In the genomic region with DNA sequence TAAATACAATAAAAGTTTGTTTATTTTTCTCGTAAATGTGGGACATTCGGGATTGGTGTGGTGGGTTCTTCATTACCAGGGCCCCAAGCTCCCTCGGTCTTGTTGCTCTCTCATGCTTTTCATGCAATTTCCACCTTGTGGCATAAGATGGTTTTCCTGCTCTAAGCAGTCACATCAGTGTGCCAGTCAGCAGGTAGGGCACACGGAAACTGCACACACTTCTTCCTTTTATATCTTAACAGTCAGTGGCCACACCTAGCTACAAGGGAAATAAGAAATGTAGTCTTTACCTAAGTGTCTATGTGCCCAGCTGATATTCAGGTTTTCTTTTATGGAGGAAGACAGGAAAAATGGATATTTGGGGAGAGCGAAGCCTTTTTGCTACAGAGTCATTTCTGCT, we compare ENCODE assay signal across 30 cellular contexts.
"Had no signal": no experiment of that assay in that cellular context is flagged by ENCODE, and none has a peak within 500 bp of the region (broad histone marks: within the 10 kb centered on the region; RNA-seq: fewer than 3 reads in every experiment).

No MANE protein-coding gene starts in this region.

- DNase-seq: activated CD4-positive, alpha-beta T cell treated with anti-CD3 and anti-CD28 coated beads for 1 hour; activated CD4-positive, alpha-beta T cell treated with anti-CD3 and anti-CD28 coated beads for 48 hours; activated CD4-positive, alpha-beta T cell treated with anti-CD3 and anti-CD28 coated beads, Interleukin-2, amount 50 U/mL, for 1 hour; activated CD4-positive, alpha-beta T cell treated with anti-CD3 and anti-CD28 coated beads, Interleukin-2, amount 50 U/mL, for 48 hours; activated CD8-positive, alpha-beta memory T cell treated with anti-CD3 and anti-CD28 coated beads for 24 hours; activated CD8-positive, alpha-beta T cell treated with anti-CD3 and anti-CD28 coated beads for 36 hours; activated effector memory CD4-positive, alpha-beta T cell treated with Interleukin-2 at 50 U/mL for 16 hours; activated gamma-delta T cell treated with Interleukin-2 at 50 U/mL for 16 hours; activated naive CD4-positive, alpha-beta T cell treated with Interleukin-2 at 50 U/mL for 16 hours; activated naive CD8-positive, alpha-beta T cell treated with anti-CD3 and anti-CD28 coated beads, Interleukin-2, amount 10 ng/mL, durations not matched to agents 7 days and 5 days; activated T-cell treated with anti-CD3 and anti-CD28 coated beads, Interleukin-2, amount 50 U/mL, for 4 hours; central memory CD4-positive, alpha-beta T cell; effector CD8-positive, alpha-beta T cell; esophagus squamous epithelium; foreskin melanocyte; heart right ventricle; T-helper 1 cell; T-helper 2 cell had no signal

- H3K9me3 ChIP-seq: ascending aorta, breast epithelium, esophagus squamous epithelium, gastroesophageal sphincter, heart right ventricle had no signal

- H3K9me3 Mint-ChIP-seq: activated CD8-positive, alpha-beta T cell treated with anti-CD3 and anti-CD28 coated beads for 36 hours; activated naive CD4-positive, alpha-beta T cell treated with anti-CD3 and anti-CD28 coated beads, Interleukin-2, amount 50 U/mL, for 72 hours; activated naive CD8-positive, alpha-beta T cell treated with anti-CD3 and anti-CD28 coated beads, Interleukin-2, amount 10 ng/mL, durations not matched to agents 7 days and 5 days; activated T-cell treated with anti-CD3 and anti-CD28 coated beads, Interleukin-2, amount 50 U/mL, for 4 hours; activated T-helper 17 cell treated with anti-CD3 and anti-CD28 coated beads, Interleukin-2, amount 50 U/mL, for 72 hours; brain; WTC11 had no signal

- H3K27me3 ChIP-seq: ascending aorta, breast epithelium, cardiac muscle cell, esophagus squamous epithelium, gastroesophageal sphincter, heart right ventricle had no signal

- H3K4me1 Mint-ChIP-seq: WTC11 had no signal

- H3K27ac ChIP-seq: ascending aorta, breast epithelium, cardiac muscle cell, epithelial cell of prostate, esophagus squamous epithelium, gastroesophageal sphincter, heart right ventricle, VCaP had no signal

- H3K27me3 Mint-ChIP-seq: activated CD8-positive, alpha-beta T cell treated with anti-CD3 and anti-CD28 coated beads for 36 hours; activated naive CD8-positive, alpha-beta T cell treated with anti-CD3 and anti-CD28 coated beads, Interleukin-2, amount 10 ng/mL, durations not matched to agents 7 days and 5 days; activated T-helper 17 cell treated with anti-CD3 and anti-CD28 coated beads, Interleukin-2, amount 50 U/mL, for 72 hours; brain had no signal

- FAIRE-seq: endometrium, endothelial cell of umbilical vein had no signal

- H3K27ac Mint-ChIP-seq: brain, WTC11 had no signal

- H3K4me3 Mint-ChIP-seq: activated CD8-positive, alpha-beta T cell treated with anti-CD3 and anti-CD28 coated beads for 36 hours; activated naive CD8-positive, alpha-beta T cell treated with anti-CD3 and anti-CD28 coated beads, Interleukin-2, amount 10 ng/mL, durations not matched to agents 7 days and 5 days; activated T-cell treated with anti-CD3 and anti-CD28 coated beads, Interleukin-2, amount 50 U/mL, for 4 hours; activated T-helper 17 cell treated with anti-CD3 and anti-CD28 coated beads, Interleukin-2, amount 50 U/mL, for 72 hours; brain; WTC11 had no signal

- H3K4me3 ChIP-seq: ascending aorta, breast epithelium, cardiac muscle cell, esophagus squamous epithelium, gastroesophageal sphincter, heart right ventricle had no signal

- ATAC-seq: activated CD8-positive, alpha-beta T cell treated with anti-CD3 and anti-CD28 coated beads for 36 hours; activated T-helper 17 cell treated with anti-CD3 and anti-CD28 coated beads, Interleukin-2, amount 50 U/mL, for 72 hours; gastroesophageal sphincter; heart right ventricle; WTC11 had no signal

- H3K4me1 ChIP-seq: breast epithelium had no signal
